Comparison of ENCODE assay signal across 8 cellular contexts in the genomic region with DNA sequence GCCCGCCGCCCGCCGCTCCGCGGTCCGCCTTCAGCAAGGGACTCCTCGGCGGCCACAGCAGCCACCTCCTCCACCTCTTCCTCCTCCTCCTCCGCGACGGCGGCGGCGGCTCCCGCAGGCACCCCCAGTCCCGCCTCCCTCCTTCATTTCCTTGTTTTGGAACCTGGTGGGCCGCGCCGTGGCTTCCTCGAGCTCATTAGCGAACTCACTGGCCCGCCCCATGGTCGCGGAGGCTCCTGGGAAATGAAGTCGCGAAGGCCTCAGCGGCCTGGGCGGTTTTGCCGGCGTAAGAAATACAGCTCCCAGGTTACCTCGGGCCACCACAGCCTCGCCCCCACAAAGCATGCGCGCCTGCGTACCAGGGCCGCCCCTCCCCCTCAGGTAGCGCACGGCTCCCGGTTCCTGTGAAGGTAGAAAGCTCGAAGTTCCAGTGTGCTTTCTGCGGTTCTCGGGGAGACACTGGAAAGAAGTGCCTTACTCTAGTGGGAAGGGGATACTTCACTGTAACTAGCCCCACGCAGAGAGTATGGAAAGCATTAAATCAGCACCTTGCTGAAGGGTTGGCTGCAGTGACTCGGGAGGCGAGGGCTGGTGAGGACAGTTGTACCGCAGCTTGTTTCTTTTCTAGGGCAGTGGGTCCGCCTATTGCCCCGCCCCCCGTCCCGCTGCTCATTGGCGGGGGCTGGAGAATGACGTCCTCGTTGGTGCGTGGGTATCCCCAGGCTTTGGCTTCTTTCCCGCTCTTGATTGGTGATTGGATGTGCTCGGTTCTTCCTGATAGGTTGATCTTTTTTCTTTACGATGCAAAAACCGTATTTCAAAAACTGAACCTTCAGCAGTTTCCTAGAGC. TPM values are rescaled to one million over a fixed set of nuclear protein-coding genes. Genes with fewer than 3 reads are reported as not detected.
A peak's percentile ranks its signal among the peaks of the same experiment; 100 is the strongest.
DNase-seq lines count a peak whose midpoint lies in the region; ATAC-seq and TF ChIP-seq lines count a peak whose summit lies in the region.

A gene (minus strand): TSS at position 210 of the 850 bp plus-strand sequence. CDS start 333 bp downstream, outside the sequence.

- peak within 1 kb of the TSS; percentile 83 for H3K4me3 ChIP-seq in CD8-positive, alpha-beta T cell (ENCODE audit: low read depth, low read length)
- H3K4me3 ChIP-seq in lung: peak within 1 kb of the TSS; percentile 99

- H3K4me1 ChIP-seq in CD8-positive, alpha-beta T cell (ENCODE audit: insufficient read depth, low read length): peaks cover 12% of the 10 kb centered on the region
- peaks cover 2 to 6% of the 10 kb centered on the region in 2 donors for H3K4me1 ChIP-seq in lung (ENCODE audit: control insufficient read depth in 2 of 2, insufficient read depth in 2 of 2, low read length in 2 of 2)

- POLR2A ChIA-PET in CD8-positive, alpha-beta T cell (lab: Charles Lee): interaction anchor here (0.6 to 4.7 kb wide), 23 partner anchors 9 to 1720 kb away, joined by 3 to 298 read pairs (median 4); a partner anchor contains a TSS

- H3K27me3 ChIP-seq in CD8-positive, alpha-beta T cell (ENCODE audit: insufficient read depth, low read length): no peaks in the 10 kb centered on the region
- no peaks in the 10 kb centered on the region for H3K27me3 ChIP-seq in lung (ENCODE audit: control insufficient read depth, insufficient read depth)

- peaks cover 11% of the 10 kb centered on the region for H3K36me3 Mint-ChIP-seq in CD8-positive, alpha-beta T cell

- TF ChIP-seq CTCF in CD8-positive, alpha-beta T cell (IDR thresholded peaks at IDR 0.05): no peak
- TF ChIP-seq CTCF in lung (IDR thresholded peaks at IDR 0.05; ENCODE audit: control extremely low read depth, extremely low read depth): no peak

- no peaks in the 10 kb centered on the region for H3K27me3 Mint-ChIP-seq in CD8-positive, alpha-beta T cell (ENCODE audit: low read depth)

- no peaks in the 10 kb centered on the region for H3K9me3 Mint-ChIP-seq in CD8-positive, alpha-beta T cell

- peak within 1 kb of the TSS; percentile 88 for H3K27ac ChIP-seq in CD8-positive, alpha-beta T cell (ENCODE audit: low read depth, low read length)
- H3K27ac ChIP-seq in lung (ENCODE audit: low read depth in 1 of 2, low read length in 1 of 2): peak within 1 kb of the TSS; percentile 92 to 94

- peak; percentile 96 to 99 (median 97) for DNase-seq in CD8-positive, alpha-beta T cell
- DNase-seq in HS-27A (ENCODE audit: low read depth) (peak; percentile 99), NK-92 (lab: John Stamatoyannopoulos, UW; ENCODE audit: unreplicated experiment) (peak; percentile 91), lung (ENCODE audit: low spot score) (peak; percentile 99)
- DNase-seq in activated CD8-positive, alpha-beta memory T cell treated with anti-CD3 and anti-CD28 coated beads for 1 hour (ENCODE audit: extremely low read depth in 1 of 2, low read depth in 1 of 2): peak; percentile 95
- DNase-seq in effector CD4-positive, alpha-beta T cell: peak; percentile 97
- peak; percentile 94 to 97 (median 97) for DNase-seq in stimulated activated CD4-positive, alpha-beta T cell treated with anti-CD3 and anti-CD28 coated beads, TNF-alpha, amount 100 ng/mL, for 4 hours (ENCODE audit: low read depth in 3 of 3)

- peak; percentile 81 for ATAC-seq in CD8-positive, alpha-beta T cell
- peak; percentile 75 for ATAC-seq in GM19467 (IDR thresholded peaks at IDR 0.05; ENCODE audit: unreplicated experiment)
- ATAC-seq in lung (ENCODE audit: insufficient read depth, low FRiP score): peak; percentile 96

- H3K36me3 ChIP-seq in CD8-positive, alpha-beta T cell (ENCODE audit: insufficient read depth, low read length): no peaks in the 10 kb centered on the region
- H3K36me3 ChIP-seq in lung (ENCODE audit: control insufficient read depth in 2 of 2, insufficient read depth in 2 of 2, low read length in 2 of 2): no peaks in the 10 kb centered on the region

- peaks cover 23% of the 10 kb centered on the region for H3K4me1 Mint-ChIP-seq in CD8-positive, alpha-beta T cell (ENCODE audit: low read depth)

- H3K4me3 Mint-ChIP-seq in CD8-positive, alpha-beta T cell: peak within 1 kb of the TSS; percentile 98

- CTCF ChIA-PET in CD8-positive, alpha-beta T cell (lab: Charles Lee): interaction anchor here (0.9 to 3.4 kb wide), 5 partner anchors 9 to 67 kb away, joined by 3 to 22 read pairs (median 5); a partner anchor contains a TSS

- H3K27ac Mint-ChIP-seq in CD8-positive, alpha-beta T cell: peak within 1 kb of the TSS; percentile 99

- no peaks in the 10 kb centered on the region for H3K9me3 ChIP-seq in CD8-positive, alpha-beta T cell (ENCODE audit: low read length)
- no peaks in the 10 kb centered on the region for H3K9me3 ChIP-seq in lung (ENCODE audit: control insufficient read depth in 2 of 2, insufficient read depth in 1 of 2, low read length in 1 of 2)

- intact Hi-C loops in CD8-positive, alpha-beta T cell (cut with DNase I, micrococcal nuclease): loop anchor here (1.0 to 10.0 kb wide), 15 partner anchors 59 to 1721 kb away; a partner anchor contains a TSS

- 0% methylated on average over 59 of the region's 59 CpGs for WGBS in lung, 2 donors

RNA-seq across cellular contexts. Expression of the gene that starts here (rescaled TPM):
- 1 to 10 TPM; 4.9 to 5.0 TPM for total RNA-seq in CD8-positive, alpha-beta T cell
- 10 to 100 TPM; 14.6 to 37.9 TPM for total RNA-seq in lung
- polyA plus RNA-seq in lung: 1 to 10 TPM; 6.0 to 6.2 TPM

Comparison
In these comparisons a context has a peak if more than half of its experiments do, and no peak if none do; other contexts are left out.
1. Peak in every context shown above with its lines: DNase-seq, ATAC-seq, H3K4me3 ChIP-seq and H3K27ac ChIP-seq.